Comparison of ENCODE assay signal across 16 cellular contexts in the genomic region with DNA sequence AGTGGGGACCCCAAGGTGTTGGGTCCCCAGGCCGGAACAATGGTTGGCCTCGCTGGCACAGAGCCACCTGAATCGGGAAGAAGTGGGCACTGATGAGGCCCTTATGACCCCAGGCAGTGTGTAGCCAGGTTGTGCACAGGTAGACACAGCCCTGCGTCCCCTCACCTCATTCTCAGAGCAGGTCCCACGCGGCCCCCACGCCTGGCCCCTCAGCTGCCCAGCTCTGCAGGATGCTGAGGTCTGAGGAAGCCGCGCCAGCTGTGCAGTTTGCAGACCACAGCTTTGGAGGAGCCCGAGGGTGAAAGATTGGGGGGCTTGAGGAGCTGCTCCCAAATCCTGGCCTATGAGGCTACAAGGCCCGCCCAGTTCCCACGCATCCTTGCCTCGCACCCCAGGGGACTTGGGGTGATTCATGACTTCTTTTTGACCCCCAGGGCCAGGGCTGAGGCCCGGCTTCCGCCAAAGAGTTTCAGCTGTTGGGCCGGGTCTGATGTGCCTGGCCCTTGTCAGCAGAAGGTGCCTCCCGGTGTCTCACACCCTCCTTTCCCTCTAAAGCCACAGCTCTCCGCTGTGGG.
"Had no signal": no experiment of that assay in that cellular context is flagged by ENCODE, and none has a peak within 500 bp of the region (broad histone marks: within the 10 kb centered on the region; RNA-seq: fewer than 3 reads in every experiment).

No MANE protein-coding gene starts in this region.

- DNase-seq: activated CD4-positive, alpha-beta T cell treated with anti-CD3 and anti-CD28 coated beads, Interleukin-2, amount 50 U/mL, for 1 hour; activated T-cell treated with anti-CD3 and anti-CD28 coated beads, Interleukin-2, amount 50 U/mL, for 1 hour; amniotic stem cell; brain microvascular endothelial cell; esophagus squamous epithelium; foreskin fibroblast; head of caudate nucleus; left ventricle myocardium superior; stimulated activated naive CD8-positive, alpha-beta T cell treated with anti-CD3 and anti-CD28 coated beads, Interleukin-15, Interleukin-2, amounts not matched to agents 100 U/mL and 50 U/mL, for 24 hours; SW 1271 had no signal

- H3K4me3 ChIP-seq: dorsolateral prefrontal cortex, esophagus squamous epithelium, suprapubic skin had no signal

- ATAC-seq: activated naive CD4-positive, alpha-beta T cell treated with anti-CD3 and anti-CD28 coated beads, Interleukin-2, amount 50 U/mL, for 72 hours; left ventricle myocardium superior; stimulated activated naive CD8-positive, alpha-beta T cell treated with anti-CD3 and anti-CD28 coated beads, Interleukin-15, Interleukin-2, amounts not matched to agents 100 U/mL and 50 U/mL, for 24 hours had no signal

- H3K36me3 ChIP-seq: brain microvascular endothelial cell, esophagus squamous epithelium, neutrophil, suprapubic skin had no signal

- H3K9me3 ChIP-seq: esophagus squamous epithelium, neutrophil, suprapubic skin had no signal

- FAIRE-seq: endometrium had no signal

- H3K27ac Mint-ChIP-seq: activated naive CD4-positive, alpha-beta T cell treated with anti-CD3 and anti-CD28 coated beads, Interleukin-2, amount 50 U/mL, for 72 hours; T-helper 2 cell treated with Interferon-gamma antibody and Interleukin-4, amounts not matched to agents 5 μg/mL and 100 μg/mL, for 36 hours had no signal

- H3K27me3 ChIP-seq: brain microvascular endothelial cell, neutrophil had no signal

- H3K4me3 Mint-ChIP-seq: T-helper 2 cell treated with Interferon-gamma antibody and Interleukin-4, amounts not matched to agents 5 μg/mL and 100 μg/mL, for 36 hours had no signal

- H3K4me1 ChIP-seq: esophagus squamous epithelium, suprapubic skin had no signal

- H3K27ac ChIP-seq: brain microvascular endothelial cell, dorsolateral prefrontal cortex, neutrophil, suprapubic skin had no signal
